33 cellular contexts compared by ENCODE assay signal in genomic region chr13:83794627-83795026, GRCh38.
"Had no signal": no experiment of that assay in that cellular context is flagged by ENCODE, and none has a peak within 500 bp of the region (broad histone marks: within the 10 kb centered on the region; RNA-seq: fewer than 3 reads in every experiment).

No MANE protein-coding gene starts in this region.

- H3K27ac Mint-ChIP-seq: activated B cell treated with CpG ODN at 0.5 μM for 24 hours; activated CD4-positive, alpha-beta memory T cell treated with anti-CD3 and anti-CD28 coated beads for 36 hours; activated CD4-positive, alpha-beta T cell treated with anti-CD3 and anti-CD28 coated beads, Interleukin-2, amount 10 ng/mL, durations not matched to agents 24 days and 14 days; activated CD8-positive, alpha-beta T cell treated with anti-CD3 and anti-CD28 coated beads for 36 hours; activated naive CD4-positive, alpha-beta T cell treated with anti-CD3 and anti-CD28 coated beads for 36 hours; activated naive CD4-positive, alpha-beta T cell treated with anti-CD3 and anti-CD28 coated beads, Interleukin-2, amount 50 U/mL, for 72 hours; activated naive CD8-positive, alpha-beta T cell treated with anti-CD3 and anti-CD28 coated beads for 36 hours; activated T-cell treated with anti-CD3 and anti-CD28 coated beads, Interleukin-2, amount 50 U/mL, for 72 hours; activated T-helper 1 cell treated with anti-CD3 and anti-CD28 coated beads, Interleukin-12 subunit alpha, Interleukin-12 subunit beta, Interleukin-2, Interleukin-4 antibody, amounts not matched to agents 30 ng/mL and 10 ng/mL and 1 ng/mL, durations not matched to agents 14 hours and 24 hours and 36 hours; activated T-helper 17 cell treated with anti-CD3 and anti-CD28 coated beads, Interleukin-2, amount 50 U/mL, for 72 hours; brain; T-cell; T-helper 17 cell; T-helper 2 cell treated with Interferon-gamma antibody and Interleukin-4, amounts not matched to agents 5 μg/mL and 100 μg/mL, for 36 hours had no signal

- DNase-seq: activated B cell treated with CpG ODN at 0.5 μM for 24 hours; activated CD4-positive, alpha-beta memory T cell treated with anti-CD3 and anti-CD28 coated beads for 36 hours; activated CD4-positive, alpha-beta T cell treated with anti-CD3 and anti-CD28 coated beads for 4 hours; activated CD4-positive, alpha-beta T cell treated with anti-CD3 and anti-CD28 coated beads, Interleukin-2, amount 10 ng/mL, durations not matched to agents 24 days and 14 days; activated CD4-positive, alpha-beta T cell treated with anti-CD3 and anti-CD28 coated beads, Interleukin-2, amount 50 U/mL, for 1 hour; activated CD4-positive, alpha-beta T cell treated with anti-CD3 and anti-CD28 coated beads, Interleukin-2, amount 50 U/mL, for 4 hours; activated CD4-positive, CD25-positive, alpha-beta regulatory T cell treated with anti-CD3 and anti-CD28 coated beads, Interleukin-2, amount 50 U/mL, for 72 hours; activated CD8-positive, alpha-beta memory T cell treated with anti-CD3 and anti-CD28 coated beads, Interleukin-2, amount 50 U/mL, for 4 hours; activated CD8-positive, alpha-beta T cell treated with anti-CD3 and anti-CD28 coated beads for 36 hours; activated effector memory CD4-positive, alpha-beta T cell treated with anti-CD3 and anti-CD28 coated beads, Interleukin-2, amount 50 U/mL, for 16 hours; activated gamma-delta T cell treated with Interleukin-2 at 50 U/mL for 16 hours; activated naive CD4-positive, alpha-beta T cell; activated naive CD4-positive, alpha-beta T cell treated with anti-CD3 and anti-CD28 coated beads for 36 hours; activated naive CD4-positive, alpha-beta T cell treated with anti-CD3 and anti-CD28 coated beads, Interleukin-2, amount 50 U/mL, for 16 hours; activated naive CD8-positive, alpha-beta T cell treated with anti-CD3 and anti-CD28 coated beads for 36 hours; activated T-cell treated with anti-CD3 and anti-CD28 coated beads for 4 hours; activated T-cell treated with anti-CD3 and anti-CD28 coated beads, Interleukin-2, amount 50 U/mL, for 1 hour; activated T-cell treated with anti-CD3 and anti-CD28 coated beads, Interleukin-2, amount 50 U/mL, for 4 hours; activated T-cell treated with anti-CD3 and anti-CD28 coated beads, Interleukin-2, amount 50 U/mL, for 72 hours; amygdala; anterior cingulate cortex; central memory CD4-positive, alpha-beta T cell; T-cell; T-helper 17 cell; T-helper 9 cell had no signal

- H3K4me1 ChIP-seq: ascending aorta had no signal

- H3K27me3 Mint-ChIP-seq: activated B cell treated with CpG ODN at 0.5 μM for 24 hours; activated CD4-positive, alpha-beta memory T cell treated with anti-CD3 and anti-CD28 coated beads for 36 hours; activated CD4-positive, alpha-beta T cell treated with anti-CD3 and anti-CD28 coated beads, Interleukin-2, amount 10 ng/mL, durations not matched to agents 24 days and 14 days; activated CD8-positive, alpha-beta T cell treated with anti-CD3 and anti-CD28 coated beads for 36 hours; activated naive CD8-positive, alpha-beta T cell treated with anti-CD3 and anti-CD28 coated beads for 36 hours; activated T-helper 17 cell treated with anti-CD3 and anti-CD28 coated beads, Interleukin-2, amount 50 U/mL, for 72 hours; brain; T-cell; T-helper 17 cell had no signal

- H3K27ac ChIP-seq: ascending aorta, cardiac muscle cell, VCaP had no signal

- H3K36me3 ChIP-seq: ascending aorta, cardiac muscle cell had no signal

- H3K9me3 Mint-ChIP-seq: activated B cell treated with CpG ODN at 0.5 μM for 24 hours; activated CD4-positive, alpha-beta memory T cell treated with anti-CD3 and anti-CD28 coated beads for 36 hours; activated CD4-positive, alpha-beta T cell treated with anti-CD3 and anti-CD28 coated beads, Interleukin-2, amount 10 ng/mL, durations not matched to agents 24 days and 14 days; activated CD8-positive, alpha-beta T cell treated with anti-CD3 and anti-CD28 coated beads for 36 hours; activated naive CD4-positive, alpha-beta T cell treated with anti-CD3 and anti-CD28 coated beads for 36 hours; activated naive CD4-positive, alpha-beta T cell treated with anti-CD3 and anti-CD28 coated beads, Interleukin-2, amount 50 U/mL, for 72 hours; activated naive CD8-positive, alpha-beta T cell treated with anti-CD3 and anti-CD28 coated beads for 36 hours; activated T-cell treated with anti-CD3 and anti-CD28 coated beads, Interleukin-2, amount 50 U/mL, for 4 hours; activated T-cell treated with anti-CD3 and anti-CD28 coated beads, Interleukin-2, amount 50 U/mL, for 72 hours; activated T-helper 1 cell treated with anti-CD3 and anti-CD28 coated beads, Interleukin-12 subunit alpha, Interleukin-12 subunit beta, Interleukin-2, Interleukin-4 antibody, amounts not matched to agents 30 ng/mL and 10 ng/mL and 1 ng/mL, durations not matched to agents 14 hours and 24 hours and 36 hours; activated T-helper 17 cell treated with anti-CD3 and anti-CD28 coated beads, Interleukin-2, amount 50 U/mL, for 72 hours; brain; T-cell; T-helper 2 cell treated with Interferon-gamma antibody and Interleukin-4, amounts not matched to agents 5 μg/mL and 100 μg/mL, for 36 hours had no signal

- H3K36me3 Mint-ChIP-seq: activated CD4-positive, alpha-beta memory T cell treated with anti-CD3 and anti-CD28 coated beads for 36 hours; activated naive CD4-positive, alpha-beta T cell treated with anti-CD3 and anti-CD28 coated beads, Interleukin-2, amount 50 U/mL, for 72 hours; activated naive CD8-positive, alpha-beta T cell treated with anti-CD3 and anti-CD28 coated beads for 36 hours; T-cell had no signal

- H3K4me1 Mint-ChIP-seq: activated B cell treated with CpG ODN at 0.5 μM for 24 hours; activated CD4-positive, alpha-beta T cell treated with anti-CD3 and anti-CD28 coated beads, Interleukin-2, amount 10 ng/mL, durations not matched to agents 24 days and 14 days; activated naive CD8-positive, alpha-beta T cell treated with anti-CD3 and anti-CD28 coated beads for 36 hours; activated T-helper 17 cell treated with anti-CD3 and anti-CD28 coated beads, Interleukin-2, amount 50 U/mL, for 72 hours; brain; T-cell; T-helper 17 cell had no signal

- H3K9me3 ChIP-seq: ascending aorta had no signal

- H3K4me3 Mint-ChIP-seq: activated B cell treated with CpG ODN at 0.5 μM for 24 hours; activated CD4-positive, alpha-beta memory T cell treated with anti-CD3 and anti-CD28 coated beads for 36 hours; activated CD4-positive, alpha-beta T cell treated with anti-CD3 and anti-CD28 coated beads, Interleukin-2, amount 10 ng/mL, durations not matched to agents 24 days and 14 days; activated CD8-positive, alpha-beta T cell treated with anti-CD3 and anti-CD28 coated beads for 36 hours; activated naive CD4-positive, alpha-beta T cell treated with anti-CD3 and anti-CD28 coated beads for 36 hours; activated naive CD8-positive, alpha-beta T cell treated with anti-CD3 and anti-CD28 coated beads for 36 hours; activated T-cell treated with anti-CD3 and anti-CD28 coated beads, Interleukin-2, amount 50 U/mL, for 4 hours; activated T-cell treated with anti-CD3 and anti-CD28 coated beads, Interleukin-2, amount 50 U/mL, for 72 hours; activated T-helper 1 cell treated with anti-CD3 and anti-CD28 coated beads, Interleukin-12 subunit alpha, Interleukin-12 subunit beta, Interleukin-2, Interleukin-4 antibody, amounts not matched to agents 30 ng/mL and 10 ng/mL and 1 ng/mL, durations not matched to agents 14 hours and 24 hours and 36 hours; activated T-helper 17 cell treated with anti-CD3 and anti-CD28 coated beads, Interleukin-2, amount 50 U/mL, for 72 hours; brain; T-cell; T-helper 17 cell; T-helper 2 cell treated with Interferon-gamma antibody and Interleukin-4, amounts not matched to agents 5 μg/mL and 100 μg/mL, for 36 hours had no signal

- H3K27me3 ChIP-seq: ascending aorta, cardiac muscle cell had no signal

- H3K4me3 ChIP-seq: ascending aorta, cardiac muscle cell had no signal
